ENCODE assay signal across 16 cellular contexts in genomic region chr3:64167868-64168267, GRCh38. TPM values are rescaled to one million over a fixed set of nuclear protein-coding genes. Genes with fewer than 3 reads are reported as not detected.
"Had no signal": no experiment of that assay in that cellular context is flagged by ENCODE, and none has a peak within 500 bp of the region (broad histone marks: within the 10 kb centered on the region; RNA-seq: fewer than 3 reads in every experiment).

No MANE protein-coding gene starts in this region.

- H3K27me3 ChIP-seq: colonic mucosa, heart right ventricle, testis, tibial nerve, upper lobe of right lung, vagina had no signal

- H3K36me3 ChIP-seq: colonic mucosa, heart right ventricle, neutrophil, tibial nerve, upper lobe of right lung, vagina had no signal

- DNase-seq: effector CD4-positive, alpha-beta T cell; heart right ventricle; hypothalamus; naive thymus-derived CD8-positive, alpha-beta T cell; small intestine; stimulated activated CD4-positive, alpha-beta T cell treated with anti-CD3 and anti-CD28 coated beads, Interleukin-2, amount 100 ng/mL, for 48 hours; stimulated activated naive CD8-positive, alpha-beta T cell treated with anti-CD3 and anti-CD28 coated beads, Interleukin-15, Interleukin-2, amounts not matched to agents 100 U/mL and 50 U/mL, for 24 hours; testis; upper lobe of right lung had no signal

- ATAC-seq: heart right ventricle; left lobe of liver; naive thymus-derived CD8-positive, alpha-beta T cell; sciatic nerve; stimulated activated naive CD8-positive, alpha-beta T cell treated with anti-CD3 and anti-CD28 coated beads, Interleukin-15, Interleukin-2, amounts not matched to agents 100 U/mL and 50 U/mL, for 24 hours; upper lobe of right lung had no signal

- H3K9me3 ChIP-seq: colonic mucosa, mucosa of descending colon, neutrophil, testis, tibial nerve, upper lobe of right lung, vagina had no signal

- H3K4me1 ChIP-seq: colonic mucosa, testis, upper lobe of right lung had no signal

- H3K4me3 ChIP-seq: colonic mucosa, heart right ventricle, mucosa of descending colon, testis, tibial nerve, upper lobe of right lung, vagina had no signal

- H3K27ac ChIP-seq: colonic mucosa, heart right ventricle, neutrophil, testis, upper lobe of right lung, vagina had no signal

RNA-seq across cellular contexts. Expression of gene PRICKLE2, which starts 57.4 kb away (rescaled TPM):
- total RNA-seq: naive thymus-derived CD8-positive, alpha-beta T cell had no signal
- polyA plus RNA-seq: naive thymus-derived CD8-positive, alpha-beta T cell had no signal
